In the genomic region with DNA sequence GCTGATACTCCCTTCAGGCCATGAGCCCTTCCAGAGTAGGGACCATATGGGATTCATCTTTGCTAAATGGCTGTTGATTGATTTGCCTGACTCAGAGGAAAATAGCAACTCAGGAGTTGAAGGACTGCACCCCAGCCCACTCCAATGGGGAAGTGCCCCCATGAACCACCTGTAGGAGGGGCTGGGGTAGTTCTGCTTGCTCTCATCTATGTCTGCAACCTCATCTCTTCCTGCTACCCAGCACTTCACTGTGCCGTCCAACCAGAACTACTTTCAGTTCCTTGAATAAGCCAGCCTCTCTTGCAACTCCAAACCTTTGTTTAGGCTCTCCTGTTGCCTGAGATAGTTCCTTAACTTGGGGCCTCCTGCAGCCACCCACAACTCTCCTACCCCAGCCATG, we compare ENCODE assay signal across 12 cellular contexts. TPM values are rescaled to one million over a fixed set of nuclear protein-coding genes. Genes with fewer than 3 reads are reported as not detected.
DNase-seq lines count a peak whose midpoint lies in the region; ATAC-seq and TF ChIP-seq lines count a peak whose summit lies in the region.
"Had no signal": no experiment of that assay in that cellular context is flagged by ENCODE, and none has a peak within 500 bp of the region (broad histone marks: within the 10 kb centered on the region; RNA-seq: fewer than 3 reads in every experiment).

No MANE protein-coding gene starts in this region.

- H3K27me3 Mint-ChIP-seq in neural crest cell (ENCODE audit: low read depth): no peaks in the 10 kb centered on the region

- H2AFZ ChIP-seq in Karpas-422 (ENCODE audit: low read length): no peak overlapping the region
- H2AFZ ChIP-seq: PC-9 had no signal

- no peak overlapping the region for H3K9ac ChIP-seq in Karpas-422 (ENCODE audit: low read length)

- no peaks in the 10 kb centered on the region for H3K9me2 ChIP-seq in Karpas-422 (replicated peaks; ENCODE audit: insufficient read depth, low read length)

- H3K4me2 ChIP-seq in Karpas-422 (ENCODE audit: low read depth, low read length, poor library complexity, severe bottlenecking): peak overlapping the region; percentile 10
- H3K4me2 ChIP-seq: PC-9 had no signal

- peak overlapping the region; percentile 28 for H3K27ac Mint-ChIP-seq in neural crest cell (ENCODE audit: unreplicated experiment)

- DNase-seq in Karpas-422 (peak; percentile 73), neural crest cell (ENCODE audit: low read depth, low spot score) (no peak), H4 (ENCODE audit: low spot score) (no peak), SHP77 treated with DMSO at 0.1 percent for 48 hours (lab: John Stamatoyannopoulos, UW) (no peak), COLO668 (lab: John Stamatoyannopoulos, UW; ENCODE audit: unreplicated experiment) (no peak), left cardiac atrium (no peak)
- DNase-seq: dermis blood vessel endothelial cell, DMS79, PC-9 had no signal

- H3K4me1 ChIP-seq in Karpas-422 (ENCODE audit: low read length): peaks cover 5% of the 10 kb centered on the region

- no peaks in the 10 kb centered on the region for H3K9me3 Mint-ChIP-seq in neural crest cell

- no peak overlapping the region for H3K27ac ChIP-seq in Karpas-422 (ENCODE audit: low read length)
- H3K27ac ChIP-seq: PC-9 had no signal

- no peak for TF ChIP-seq CTCF in neural crest cell (conservative IDR thresholded peaks at IDR 0.05)

- no peaks in the 10 kb centered on the region for H3K27me3 ChIP-seq in Karpas-422 (ENCODE audit: low read length)

- no peaks in the 10 kb centered on the region for H3K36me3 ChIP-seq in Karpas-422 (ENCODE audit: insufficient read depth, low read length)

- intact Hi-C loops in left cardiac atrium (cut with DNase I): no loop called here

- H3K36me3 Mint-ChIP-seq in neural crest cell (ENCODE audit: low read depth): peaks cover 26% of the 10 kb centered on the region

- H3K4me1 Mint-ChIP-seq in neural crest cell: peaks cover 26% of the 10 kb centered on the region

- H3K4me3 ChIP-seq in Karpas-422 (ENCODE audit: low read length): no peak overlapping the region
- H3K4me3 ChIP-seq: PC-9 had no signal

- H4K20me1 ChIP-seq in Karpas-422 (ENCODE audit: insufficient read depth, low read depth, low read length): no peaks in the 10 kb centered on the region

- no peak overlapping the region for H3K4me3 Mint-ChIP-seq in neural crest cell

- ATAC-seq in GM19023 (IDR thresholded peaks at IDR 0.05; ENCODE audit: unreplicated experiment) (peak; percentile 84), HG02852 (IDR thresholded peaks at IDR 0.05; ENCODE audit: unreplicated experiment) (peak; percentile 94), left cardiac atrium (no peak)
- ATAC-seq: HCT116 had no signal

- no peaks in the 10 kb centered on the region for H3K79me2 ChIP-seq in Karpas-422 (ENCODE audit: low read length)

- H3K9me3 ChIP-seq in Karpas-422 (ENCODE audit: low read length): no peaks in the 10 kb centered on the region

RNA-seq across cellular contexts. Expression of gene BEND5, which starts 26.6 kb away (rescaled TPM):
- total RNA-seq in Karpas-422 (2014; rRNA removed; shearing (Covaris generic); ENCODE audit: low replicate concordance): not detected in 2 replicates
- total RNA-seq in neural crest cell (18.0 and 18.2 TPM in 2 replicates), left cardiac atrium (1 to 10 TPM; 3.2 to 3.5 TPM)
- 0.16 and 1.6 TPM in 2 replicates for total RNA-seq in H4 (2014; rRNA removed; shearing (Covaris generic))
- total RNA-seq: PC-9 had no signal

Comparison
In these comparisons a context has a peak if more than half of its experiments do, and no peak if none do; other contexts are left out.
1. ATAC-seq: peak in GM19023 (single experiment) and HG02852 (single experiment); none in left cardiac atrium (0 of 2).